In the genomic region with DNA sequence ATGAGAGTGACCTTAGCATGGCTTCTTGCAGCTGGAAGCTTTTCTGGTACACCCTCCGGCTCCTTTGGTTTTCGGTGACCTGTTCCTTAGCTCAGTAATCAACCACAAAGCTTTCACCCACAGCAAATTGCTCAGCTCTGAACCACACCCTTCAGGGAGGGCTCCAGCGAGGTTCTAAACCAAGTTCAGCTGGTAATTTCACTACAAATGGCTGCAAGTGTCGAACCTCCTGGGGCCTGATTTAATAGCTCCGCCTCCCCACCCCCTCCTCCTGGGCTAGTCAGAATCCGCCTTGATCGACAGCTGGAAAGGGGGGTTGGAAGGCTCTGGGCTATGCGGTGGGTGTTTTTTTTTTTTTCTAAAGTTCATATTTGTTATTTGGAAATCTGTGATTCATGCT, we compare ENCODE assay signal across 11 cellular contexts.
DNase-seq lines count a peak whose midpoint lies in the region; ATAC-seq, FAIRE-seq and TF ChIP-seq lines count a peak whose summit lies in the region.
"Had no signal": no experiment of that assay in that cellular context is flagged by ENCODE, and none has a peak within 500 bp of the region (broad histone marks: within the 10 kb centered on the region; RNA-seq: fewer than 3 reads in every experiment).

No MANE protein-coding gene starts in this region.

- H3K4me1 ChIP-seq in astrocyte (ENCODE audit: insufficient read depth, low read length) = peaks cover 15% of the 10 kb centered on the region

- no peak for FAIRE-seq in astrocyte (lab: Jason Lieb, UNC)
- FAIRE-seq: K562 had no signal

- peak; percentile 39 for ATAC-seq in HG02798 (IDR thresholded peaks at IDR 0.05; ENCODE audit: poor library complexity, unreplicated experiment)
- no peak for ATAC-seq in HG03354 (IDR thresholded peaks at IDR 0.05; ENCODE audit: poor library complexity, severe bottlenecking, unreplicated experiment)
- ATAC-seq: K562 had no signal

- no peak overlapping the region for H3K4me3 Mint-ChIP-seq in astrocyte (ENCODE audit: unreplicated experiment)
- H3K4me3 Mint-ChIP-seq: CD4-positive, alpha-beta T cell had no signal

- H3K79me2 ChIP-seq in astrocyte (ENCODE audit: insufficient read depth, low read length) = no peaks in the 10 kb centered on the region

- H3K36me3 Mint-ChIP-seq in astrocyte (ENCODE audit: low read depth, unreplicated experiment) = no peaks in the 10 kb centered on the region

- H3K9ac ChIP-seq in astrocyte (ENCODE audit: low read length) = no peak overlapping the region

- H3K27me3 ChIP-seq in astrocyte (ENCODE audit: insufficient read depth, low read length) = no peaks in the 10 kb centered on the region

- DNase-seq in AG08395 (ENCODE audit: low spot score) (peak; percentile 77), astrocyte (ENCODE audit: low read depth) (peak; percentile 81), iPS-NIHi11 (ENCODE audit: low spot score) (peak; percentile 79), cerebellar nuclear complex (lab: John Stamatoyannopoulos, UW) (no peak), dedifferentiated amniotic fluid mesenchymal stem cell (ENCODE audit: extremely low spot score) (no peak), ecto neural progenitor cell (ENCODE audit: low spot score) (no peak)
- DNase-seq: CD4-positive, alpha-beta T cell; RPMI8226 had no signal

- H3K9me3 Mint-ChIP-seq in astrocyte (ENCODE audit: unreplicated experiment) = no peaks in the 10 kb centered on the region
- H3K9me3 Mint-ChIP-seq: CD4-positive, alpha-beta T cell had no signal

- no peak overlapping the region for H3K27ac Mint-ChIP-seq in astrocyte (ENCODE audit: unreplicated experiment)
- H3K27ac Mint-ChIP-seq: CD4-positive, alpha-beta T cell had no signal

- H2AFZ ChIP-seq in astrocyte (ENCODE audit: low read depth, low read length) = no peak overlapping the region

- no peak overlapping the region for H3K27ac ChIP-seq in astrocyte (ENCODE audit: low read depth, low read length)

- H3K4me2 ChIP-seq in astrocyte (ENCODE audit: low read length) = peak overlapping the region; percentile 59

- no peaks in the 10 kb centered on the region for H3K9me3 ChIP-seq in astrocyte (ENCODE audit: insufficient read depth, low read depth, low read length)

- no peaks in the 10 kb centered on the region for H4K20me1 ChIP-seq in astrocyte (ENCODE audit: insufficient read depth, low read length)

- H3K4me3 ChIP-seq in astrocyte (ENCODE audit: insufficient read depth, low read depth, low read length) = no peak overlapping the region
- H3K4me3 ChIP-seq: K562 had no signal

- H3K27me3 Mint-ChIP-seq in astrocyte (ENCODE audit: low read depth, unreplicated experiment) = peaks cover 2% of the 10 kb centered on the region
- H3K27me3 Mint-ChIP-seq: CD4-positive, alpha-beta T cell had no signal

- peaks cover 11% of the 10 kb centered on the region for H3K4me1 Mint-ChIP-seq in astrocyte (ENCODE audit: low read depth, unreplicated experiment)

- TF ChIP-seq CTCF in astrocyte (IDR thresholded peaks at IDR 0.05; ENCODE audit: insufficient read depth, low read depth, low read length) = no peak

- no peaks in the 10 kb centered on the region for H3K36me3 ChIP-seq in astrocyte (ENCODE audit: insufficient read depth, low read length)

Comparison
In these comparisons a context has a peak if more than half of its experiments do, and no peak if none do; other contexts are left out.
1. DNase-seq: peak in AG08395 (single experiment), astrocyte (single experiment) and iPS-NIHi11 (single experiment); none in cerebellar nuclear complex (0 of 2), dedifferentiated amniotic fluid mesenchymal stem cell (single experiment) and ecto neural progenitor cell (single experiment).